28 cellular contexts compared by ENCODE assay signal in genomic region chr18:22067109-22067508, GRCh38.
"Had no signal": no experiment of that assay in that cellular context is flagged by ENCODE, and none has a peak within 500 bp of the region (broad histone marks: within the 10 kb centered on the region; RNA-seq: fewer than 3 reads in every experiment).

No MANE protein-coding gene starts in this region.

- H3K4me1 ChIP-seq: colonic mucosa, esophagus muscularis mucosa, foreskin keratinocyte, gastrocnemius medialis, gastroesophageal sphincter, heart left ventricle, heart right ventricle had no signal

- FAIRE-seq: colon, endometrium, endothelial cell of umbilical vein, frontal cortex had no signal

- H3K36me3 ChIP-seq: colonic mucosa, esophagus muscularis mucosa, gastrocnemius medialis, gastroesophageal sphincter, heart left ventricle, heart right ventricle had no signal

- H3K4me2 ChIP-seq: hepatocyte had no signal

- H3K27ac ChIP-seq: colonic mucosa, coronary artery, dorsolateral prefrontal cortex, epithelial cell of prostate, esophagus muscularis mucosa, foreskin keratinocyte, gastrocnemius medialis, gastroesophageal sphincter, heart left ventricle, heart right ventricle, hepatocyte had no signal

- DNase-seq: colonic mucosa; cortex of kidney; dermis blood vessel endothelial cell; dorsolateral prefrontal cortex; effector CD4-positive, alpha-beta T cell; effector CD8-positive, alpha-beta T cell; effector memory CD4-positive, alpha-beta T cell; effector memory CD8-positive, alpha-beta T cell; endodermal cell; erythroblast; foreskin fibroblast; foreskin keratinocyte; foreskin melanocyte; gastrocnemius medialis; glutamatergic neuron; head of caudate nucleus; heart left ventricle; heart right ventricle had no signal

- H3K27me3 ChIP-seq: colonic mucosa, esophagus muscularis mucosa, gastrocnemius medialis, gastroesophageal sphincter, heart left ventricle, hepatocyte had no signal

- H3K9me3 ChIP-seq: colonic mucosa, esophagus muscularis mucosa, gastrocnemius medialis, gastroesophageal sphincter, heart left ventricle, heart right ventricle had no signal

- H3K79me2 ChIP-seq: hepatocyte had no signal

- H3K4me3 ChIP-seq: colonic mucosa, coronary artery, dorsolateral prefrontal cortex, esophagus muscularis mucosa, gastrocnemius medialis, gastroesophageal sphincter, heart left ventricle, heart right ventricle, hepatocyte had no signal

- H2AFZ ChIP-seq: hepatocyte had no signal

- ATAC-seq: effector memory CD8-positive, alpha-beta T cell; esophagus mucosa; foreskin keratinocyte; gastrocnemius medialis; gastroesophageal sphincter; heart left ventricle; heart right ventricle had no signal
